ENCODE assay signal across 8 cellular contexts in the genomic region with DNA sequence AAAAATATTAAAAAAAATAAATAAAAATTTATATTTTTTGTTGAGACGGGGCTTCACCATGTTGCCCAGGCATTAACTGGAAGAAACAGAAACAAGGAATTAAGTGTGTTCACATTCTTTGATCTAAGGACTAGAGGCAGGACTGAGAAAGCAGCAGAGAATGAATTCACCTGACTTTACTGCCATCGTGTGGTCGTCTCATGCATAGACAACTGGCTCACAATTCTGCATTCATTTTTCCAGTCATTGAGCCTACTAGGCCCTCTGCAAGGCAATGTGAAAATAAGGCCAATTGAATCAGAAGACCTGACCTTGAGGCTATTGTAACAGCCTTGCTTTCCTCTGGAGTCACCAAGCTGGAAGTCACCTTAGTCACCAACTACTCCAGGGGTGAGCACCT. TPM values are rescaled to one million over a fixed set of nuclear protein-coding genes. Genes with fewer than 3 reads are reported as not detected.
DNase-seq lines count a peak whose midpoint lies in the region; ATAC-seq and TF ChIP-seq lines count a peak whose summit lies in the region.

No MANE protein-coding gene starts in this region.

- H3K36me3 ChIP-seq in heart left ventricle, result no peaks in the 10 kb centered on the region

- no peak overlapping the region for H3K4me3 ChIP-seq in heart left ventricle

- no peaks in the 10 kb centered on the region for H3K27me3 Mint-ChIP-seq in progenitor cell of endocrine pancreas

- H3K4me1 ChIP-seq in heart left ventricle, result no peaks in the 10 kb centered on the region

- H3K4me1 Mint-ChIP-seq in progenitor cell of endocrine pancreas (ENCODE audit: low read depth), result no peaks in the 10 kb centered on the region

- 0 to 1% (median 0%) methylated on average over 3 of the region's 3 CpGs for WGBS in heart left ventricle, 4 donors

- no peak overlapping the region for H3K27ac ChIP-seq in heart left ventricle

- H3K9me3 ChIP-seq in heart left ventricle, result no peaks in the 10 kb centered on the region

- H3K9me3 Mint-ChIP-seq in progenitor cell of endocrine pancreas (ENCODE audit: low read depth), result no peaks in the 10 kb centered on the region

- no peak overlapping the region for H3K4me3 Mint-ChIP-seq in progenitor cell of endocrine pancreas (ENCODE audit: low read depth)

- DNase-seq in stimulated activated CD4-positive, alpha-beta T cell treated with anti-CD3 and anti-CD28 coated beads, Interleukin-15, amount 100 ng/mL, for 24 hours, result peak; percentile 23
- DNase-seq in stimulated activated CD4-positive, alpha-beta T cell treated with anti-CD3 and anti-CD28 coated beads, Interleukin-12 subunit alpha, Interleukin-12 subunit beta, amount 100 ng/mL, for 4 hours, result no peak
- peak; percentile 27 for DNase-seq in NCI-H748 (lab: John Stamatoyannopoulos, UW; ENCODE audit: unreplicated experiment)
- DNase-seq in amniotic epithelial cell (ENCODE audit: low read depth), result peak; percentile 34
- DNase-seq in heart left ventricle, result peak in 1 of 5 donors; percentile 26
- peak; percentile 26 for DNase-seq in progenitor cell of endocrine pancreas (ENCODE audit: low spot score, unreplicated experiment)

- peaks cover 1% of the 10 kb centered on the region for H3K36me3 Mint-ChIP-seq in progenitor cell of endocrine pancreas (ENCODE audit: insufficient read depth)

- no peak for TF ChIP-seq POLR2A in heart left ventricle (IDR thresholded peaks at IDR 0.05)

- H3K27ac Mint-ChIP-seq in progenitor cell of endocrine pancreas, result no peak overlapping the region

- TF ChIP-seq CTCF in heart left ventricle (IDR thresholded peaks at IDR 0.05), result peak; percentile 37 to 72 (median 60)
- TF ChIP-seq CTCF in progenitor cell of endocrine pancreas (IDR thresholded peaks at IDR 0.05; ENCODE audit: unreplicated experiment), result peak; percentile 80

- ATAC-seq in HG03439 (IDR thresholded peaks at IDR 0.05; ENCODE audit: unreplicated experiment) (peak; percentile 43), heart left ventricle (peak in 3 of 4 donors; percentile 47 to 81 (median 77)), HG03196 (IDR thresholded peaks at IDR 0.05; ENCODE audit: unreplicated experiment) (no peak)

- H3K27me3 ChIP-seq in heart left ventricle, result peaks cover 0 to 10% (median 0%) of the 10 kb centered on the region in 9 donors

- intact Hi-C loops in heart left ventricle (cut with DNase I), result loop anchor here in 5 of 10 donors (1.0 to 10.0 kb wide), 4 partner anchors 768 to 775 kb away; a partner anchor contains a TSS

RNA-seq across cellular contexts. Expression of a gene that starts 37.4 kb away (rescaled TPM):
- total RNA-seq in heart left ventricle (under 1 TPM in 8 of 9 donors, not detected in 1; 0.12 to 0.59 (median 0.31) TPM), progenitor cell of endocrine pancreas (3.7 and 4.4 TPM in 2 replicates)
- polyA plus RNA-seq in heart left ventricle, result under 1 TPM; 0.06 to 0.23 TPM
